12 cellular contexts compared by ENCODE assay signal in the genomic region with DNA sequence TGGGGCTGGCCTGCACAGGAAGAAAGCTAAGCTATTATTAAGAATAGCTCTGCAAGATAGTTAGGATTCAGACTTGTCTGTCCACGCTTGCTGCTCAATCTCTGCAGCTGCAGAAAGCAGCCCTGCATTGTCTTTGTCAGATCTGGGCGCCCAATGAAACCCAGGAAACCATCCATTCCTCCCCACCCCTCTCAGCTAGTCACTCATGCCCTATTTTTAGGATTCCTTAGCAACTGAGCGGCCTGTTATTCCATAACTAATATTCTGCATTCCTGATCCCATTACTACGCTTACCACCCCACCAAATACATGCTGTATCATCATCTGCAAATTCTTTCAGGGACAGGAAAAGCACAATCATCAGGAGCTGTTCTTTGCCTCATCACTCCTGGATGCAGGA. TPM values are rescaled to one million over a fixed set of nuclear protein-coding genes. Genes with fewer than 3 reads are reported as not detected.
DNase-seq lines count a peak whose midpoint lies in the region; ATAC-seq, FAIRE-seq and TF ChIP-seq lines count a peak whose summit lies in the region.
"Had no signal": no experiment of that assay in that cellular context is flagged by ENCODE, and none has a peak within 500 bp of the region (broad histone marks: within the 10 kb centered on the region; RNA-seq: fewer than 3 reads in every experiment).

No MANE protein-coding gene starts in this region.

- no peaks in the 10 kb centered on the region for H3K9me3 ChIP-seq in A549

- no peak overlapping the region for H3K4me3 ChIP-seq in A549
- H3K4me3 ChIP-seq: SK-N-MC had no signal

- ATAC-seq in A549, result peak; percentile 39 to 60; a peak in 3 of 6 replicates
- ATAC-seq in HG03354 (IDR thresholded peaks at IDR 0.05; ENCODE audit: poor library complexity, severe bottlenecking, unreplicated experiment), result peak; percentile 29
- no peak for ATAC-seq in GM19328 (IDR thresholded peaks at IDR 0.05; ENCODE audit: unreplicated experiment)
- no peak for ATAC-seq in activated CD8-positive, alpha-beta T cell treated with anti-CD3 and anti-CD28 coated beads, Interleukin-2, amount 10 ng/mL, durations not matched to agents 7 days and 5 days
- no peak for ATAC-seq in GM19455 (IDR thresholded peaks at IDR 0.05; ENCODE audit: unreplicated experiment)

- no peaks in the 10 kb centered on the region for H3K4me1 ChIP-seq in A549

- DNase-seq in A549 (ENCODE audit: low read depth in 1 of 2, low spot score in 1 of 2) (no peak), midbrain (lab: John Stamatoyannopoulos, UW) (peak; percentile 18), NAMALWA (ENCODE audit: low spot score) (no peak)
- DNase-seq in activated CD8-positive, alpha-beta T cell treated with anti-CD3 and anti-CD28 coated beads, Interleukin-2, amount 10 ng/mL, durations not matched to agents 7 days and 5 days, result no peak
- DNase-seq: ACHN; activated CD4-positive, alpha-beta T cell treated with anti-CD3 and anti-CD28 coated beads, Interleukin-2, amount 50 U/mL, for 48 hours; stimulated activated CD4-positive, alpha-beta T cell treated with anti-CD3 and anti-CD28 coated beads, Interleukin-2, amount 100 ng/mL, for 24 hours had no signal

- CTCF ChIA-PET in A549 (lab: Yijun Ruan, JAX), result interaction anchor here (2.0 kb wide), 1 partner anchor 133 kb away, joined by 7 read pairs; no protein-coding TSS in a partner anchor
- CTCF ChIA-PET in activated CD8-positive, alpha-beta T cell treated with anti-CD3 and anti-CD28 coated beads, Interleukin-2, amount 10 ng/mL, durations not matched to agents 7 days and 5 days (lab: Charles Lee), result interaction anchor here (1.8 kb wide), 1 partner anchor 73 kb away, joined by 5 read pairs; no protein-coding TSS in a partner anchor

- POLR2A ChIA-PET in A549 (lab: Yijun Ruan, JAX), result no interaction called here
- POLR2A ChIA-PET in activated CD8-positive, alpha-beta T cell treated with anti-CD3 and anti-CD28 coated beads, Interleukin-2, amount 10 ng/mL, durations not matched to agents 7 days and 5 days (lab: Charles Lee), result no interaction called here

- TF ChIP-seq RAD21 in A549 (conservative IDR thresholded peaks at IDR 0.05 in 1 of 2, IDR thresholded peaks at IDR 0.05 in 1 of 2), result no peak

- 30% methylated on average over 4 of the region's 4 CpGs for WGBS in A549 (ENCODE audit: missing lambda C conversion rate)

- no peak overlapping the region for H3K4me3 Mint-ChIP-seq in activated CD8-positive, alpha-beta T cell treated with anti-CD3 and anti-CD28 coated beads, Interleukin-2, amount 10 ng/mL, durations not matched to agents 7 days and 5 days

- no peak overlapping the region for H3K27ac Mint-ChIP-seq in activated CD8-positive, alpha-beta T cell treated with anti-CD3 and anti-CD28 coated beads, Interleukin-2, amount 10 ng/mL, durations not matched to agents 7 days and 5 days

- FAIRE-seq in A549 (lab: Jason Lieb, UNC), result no peak

- no peak for TF ChIP-seq EP300 in A549 (IDR thresholded peaks at IDR 0.05)

- no peak for TF ChIP-seq POLR2A in A549 (IDR thresholded peaks at IDR 0.05; ENCODE audit: low read length)

- H3K27me3 Mint-ChIP-seq in activated CD8-positive, alpha-beta T cell treated with anti-CD3 and anti-CD28 coated beads, Interleukin-2, amount 10 ng/mL, durations not matched to agents 7 days and 5 days (ENCODE audit: low read depth), result peaks cover 31% of the 10 kb centered on the region

- no peak overlapping the region for H3K4me2 ChIP-seq in A549

- no peaks in the 10 kb centered on the region for H3K4me1 Mint-ChIP-seq in activated CD8-positive, alpha-beta T cell treated with anti-CD3 and anti-CD28 coated beads, Interleukin-2, amount 10 ng/mL, durations not matched to agents 7 days and 5 days (ENCODE audit: low read depth)

- TF ChIP-seq CTCF in A549 (IDR thresholded peaks at IDR 0.05), result no peak

- no peaks in the 10 kb centered on the region for H3K36me3 Mint-ChIP-seq in activated CD8-positive, alpha-beta T cell treated with anti-CD3 and anti-CD28 coated beads, Interleukin-2, amount 10 ng/mL, durations not matched to agents 7 days and 5 days (ENCODE audit: low read depth)

- H3K9me3 Mint-ChIP-seq in activated CD8-positive, alpha-beta T cell treated with anti-CD3 and anti-CD28 coated beads, Interleukin-2, amount 10 ng/mL, durations not matched to agents 7 days and 5 days (ENCODE audit: insufficient read depth), result no peaks in the 10 kb centered on the region

- H3K27ac ChIP-seq in A549, result no peak overlapping the region
- peak overlapping the region; percentile 48 for H3K27ac ChIP-seq in cingulate gyrus (ENCODE audit: low read depth, low read length)
- H3K27ac ChIP-seq: SK-N-MC had no signal

TF ChIP-seq in A549, 52 proteins besides CTCF, POLR2A, EP300 and RAD21:
- TF ChIP-seq RNF2 (IDR thresholded peaks at IDR 0.05; ENCODE audit: borderline replicate concordance, low read depth), result no peak
- no peak for TF ChIP-seq CEBPB (IDR thresholded peaks at IDR 0.05)
- TF ChIP-seq, protein P1, sequence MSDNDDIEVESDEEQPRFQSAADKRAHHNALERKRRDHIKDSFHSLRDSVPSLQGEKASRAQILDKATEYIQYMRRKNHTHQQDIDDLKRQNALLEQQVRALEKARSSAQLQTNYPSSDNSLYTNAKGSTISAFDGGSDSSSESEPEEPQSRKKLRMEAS (IDR thresholded peaks at IDR 0.05), result no peak
- TF ChIP-seq HOXB13 (CRISPR knock-in tag; IDR thresholded peaks at IDR 0.05; ENCODE audit: low read depth), result no peak
- TF ChIP-seq, protein P2, sequence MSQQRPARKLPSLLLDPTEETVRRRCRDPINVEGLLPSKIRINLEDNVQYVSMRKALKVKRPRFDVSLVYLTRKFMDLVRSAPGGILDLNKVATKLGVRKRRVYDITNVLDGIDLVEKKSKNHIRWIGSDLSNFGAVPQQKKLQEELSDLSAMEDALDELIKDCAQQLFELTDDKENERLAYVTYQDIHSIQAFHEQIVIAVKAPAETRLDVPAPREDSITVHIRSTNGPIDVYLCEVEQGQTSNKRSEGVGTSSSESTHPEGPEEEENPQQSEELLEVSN (IDR thresholded peaks at IDR 0.05; ENCODE audit: borderline replicate concordance, low read depth), result no peak
- TF ChIP-seq CBX8 (IDR thresholded peaks at IDR 0.05), result no peak
- TF ChIP-seq JUN (IDR thresholded peaks at IDR 0.05), result no peak
- TF ChIP-seq ZFP36 (IDR thresholded peaks at IDR 0.05; ENCODE audit: borderline replicate concordance, partially characterized antibody), result no peak
- no peak for TF ChIP-seq JUNB (IDR thresholded peaks at IDR 0.05)
- TF ChIP-seq CBX2 (IDR thresholded peaks at IDR 0.05; ENCODE audit: borderline replicate concordance, low read depth), result no peak

RNA-seq across cellular contexts. Expression of gene APC, which starts 52.9 kb away (rescaled TPM):
- polyA plus RNA-seq in A549 (2011; rRNA removed) (17.0 and 21.2 TPM in 2 replicates), A549 (2017; fragmentation: RNase III; extraction: RNeasy Plus Mini Kit Qiagen cat#74134 plus additional on column Dnase treatment) (9.0 to 10.6 TPM (median 9.9 TPM) in 3 replicates)
- polyA plus RNA-seq in A549 (2012; cell fraction: cytosol; rRNA removed), result 3.7 and 3.9 TPM in 2 replicates
- 4.9 and 5.5 TPM in 2 replicates for polyA plus RNA-seq in A549 (2012; cell fraction: nucleus; rRNA removed)
- polyA minus RNA-seq in A549 (2011; rRNA and poly(A)+ RNA removed), result 27.7 and 29.9 TPM in 2 replicates
- 10 to 100 TPM; 21.5 to 24.5 TPM for total RNA-seq in activated CD8-positive, alpha-beta T cell treated with anti-CD3 and anti-CD28 coated beads, Interleukin-2, amount 10 ng/mL, durations not matched to agents 7 days and 5 days

Comparison
In these comparisons a context has a peak if more than half of its experiments do, and no peak if none do; other contexts are left out.
1. ATAC-seq: peak in A549 (2 of 2) and HG03354 (single experiment); none in GM19328 (single experiment), activated CD8-positive, alpha-beta T cell treated with anti-CD3 and anti-CD28 coated beads, Interleukin-2, amount 10 ng/mL, durations not matched to agents 7 days and 5 days (single experiment) and GM19455 (single experiment).